Comparison of ENCODE assay signal across 25 cellular contexts in genomic region chr2:216863029-216863428, GRCh38. TPM values are rescaled to one million over a fixed set of nuclear protein-coding genes. Genes with fewer than 3 reads are reported as not detected.
DNase-seq lines count a peak whose midpoint lies in the region; ATAC-seq and TF ChIP-seq lines count a peak whose summit lies in the region.
"Had no signal": no experiment of that assay in that cellular context is flagged by ENCODE, and none has a peak within 500 bp of the region (broad histone marks: within the 10 kb centered on the region; RNA-seq: fewer than 3 reads in every experiment).

No MANE protein-coding gene starts in this region.

- H3K9me3 ChIP-seq in right cardiac atrium (ENCODE audit: control insufficient read depth, low read length) (no peaks in the 10 kb centered on the region), heart left ventricle (no peaks in the 10 kb centered on the region), hepatocyte (ENCODE audit: low read depth) (no peaks in the 10 kb centered on the region)
- H3K9me3 ChIP-seq: HAP-1, Peyer's patch, SJSA1 had no signal

- no peak overlapping the region for H3K4me2 ChIP-seq in hepatocyte
- H3K4me2 ChIP-seq: GM23338 had no signal

- WGBS in right cardiac atrium, result 65% methylated on average over 5 of the region's 5 CpGs
- 81 to 89% (median 85%) methylated on average over 5 of the region's 5 CpGs for WGBS in heart left ventricle, 4 donors
- 89% methylated on average over 4 of the region's 5 CpGs for WGBS in hepatocyte (ENCODE audit: low lambda C conversion rate, missing lambda C conversion rate)

- TF ChIP-seq POLR2A in heart left ventricle (IDR thresholded peaks at IDR 0.05), result no peak

- TF ChIP-seq CTCF in heart left ventricle (IDR thresholded peaks at IDR 0.05) (no peak), hepatocyte (IDR thresholded peaks at IDR 0.05; ENCODE audit: poor library complexity) (no peak)

- no peaks in the 10 kb centered on the region for H3K9me2 ChIP-seq in hepatocyte (replicated peaks; ENCODE audit: insufficient read depth)

- H3K79me2 ChIP-seq in hepatocyte, result no peaks in the 10 kb centered on the region

- intact Hi-C loops in right cardiac atrium (cut with DNase I) (no loop called here), heart left ventricle (cut with DNase I) (no loop called here)

- no peaks in the 10 kb centered on the region for H4K20me1 ChIP-seq in hepatocyte (ENCODE audit: insufficient read depth, poor library complexity, severe bottlenecking)

- ATAC-seq in right cardiac atrium (peak; percentile 28 to 39), heart left ventricle (no peak), HG03354 (IDR thresholded peaks at IDR 0.05; ENCODE audit: poor library complexity, severe bottlenecking, unreplicated experiment) (no peak), HG03460 (IDR thresholded peaks at IDR 0.05; ENCODE audit: unreplicated experiment) (no peak), GM21526 (IDR thresholded peaks at IDR 0.05; ENCODE audit: low FRiP score, unreplicated experiment) (no peak)
- ATAC-seq: CD8-positive, alpha-beta T cell; GM23338 had no signal

- H3K4me1 ChIP-seq in right cardiac atrium (ENCODE audit: control insufficient read depth, insufficient read depth, low read length) (no peaks in the 10 kb centered on the region), heart left ventricle (peaks cover 0 to 7% (median 0%) of the 10 kb centered on the region in 12 donors), hepatocyte (ENCODE audit: insufficient read depth) (peaks cover 21% of the 10 kb centered on the region)
- H3K4me1 ChIP-seq: HAP-1, Peyer's patch, SJSA1 had no signal

- H3K27ac ChIP-seq in right cardiac atrium (ENCODE audit: low read length) (no peak overlapping the region), heart left ventricle (no peak overlapping the region), hepatocyte (peak overlapping the region; percentile 69)
- H3K27ac ChIP-seq: Peyer's patch, SJSA1 had no signal

- H3K27me3 ChIP-seq in right cardiac atrium (ENCODE audit: control insufficient read depth, insufficient read depth) (no peaks in the 10 kb centered on the region), heart left ventricle (no peaks in the 10 kb centered on the region), hepatocyte (no peaks in the 10 kb centered on the region)
- H3K27me3 ChIP-seq: Peyer's patch, SJSA1 had no signal

- DNase-seq in NCI-H146 (lab: John Stamatoyannopoulos, UW), result peak; percentile 14
- DNase-seq in NCI-H146 treated with DMSO at 0.1 percent for 48 hours (lab: John Stamatoyannopoulos, UW; ENCODE audit: unreplicated experiment), result no peak
- DNase-seq in right cardiac atrium, result peak in 1 of 3 donors; percentile 66
- DNase-seq in heart left ventricle, result no peak
- no peak for DNase-seq in hepatocyte (ENCODE audit: low spot score)
- DNase-seq: 8988T; AML-193; C1 segment of cervical spinal cord; CD8-positive, alpha-beta T cell; DND-41; Kasumi-1; NCI-H1436 treated with DMSO at 0.1 percent for 48 hours; NCI-H2029 treated with DMSO at 0.1 percent for 48 hours; NCI-H2171; NCI-H524; NK-92 treated with Interleukin-12 subunit alpha and Interleukin-12 subunit beta, amount 100 ng/mL, for 24 hours; Peyer's patch had no signal

- H3K36me3 ChIP-seq in heart left ventricle (no peaks in the 10 kb centered on the region), hepatocyte (replicated peaks; ENCODE audit: insufficient read depth, low read depth) (no peaks in the 10 kb centered on the region)
- H3K36me3 ChIP-seq: HAP-1, Peyer's patch, SJSA1 had no signal

- H3K4me3 ChIP-seq in right cardiac atrium (ENCODE audit: low read length), result no peak overlapping the region
- H3K4me3 ChIP-seq in heart left ventricle, result no peak overlapping the region
- no peak overlapping the region for H3K4me3 ChIP-seq in hepatocyte
- H3K4me3 ChIP-seq: GM23338, HAP-1, Peyer's patch, SJSA1 had no signal

- H2AFZ ChIP-seq in hepatocyte, result no peak overlapping the region
- H2AFZ ChIP-seq: GM23338 had no signal

RNA-seq across cellular contexts. Expression of gene TNP1, which starts 3.2 kb away (rescaled TPM):
- not detected for total RNA-seq in right cardiac atrium
- not detected for polyA plus RNA-seq in right cardiac atrium
- not detected for total RNA-seq in heart left ventricle
- polyA plus RNA-seq in heart left ventricle, result not detected
- not detected in 2 replicates for total RNA-seq in hepatocyte
- polyA plus RNA-seq in hepatocyte, result not detected in 2 replicates
- total RNA-seq: CD8-positive, alpha-beta T cell; GM23338; MCF 10A; OCI-LY7; Peyer's patch; SJSA1 had no signal
- polyA plus RNA-seq: GM23338 had no signal

Comparison
In these comparisons a context has a peak if more than half of its experiments do, and no peak if none do; other contexts are left out.
1. ATAC-seq: peak in right cardiac atrium (2 of 2); none in heart left ventricle (0 of 4), HG03354 (single experiment), HG03460 (single experiment) and GM21526 (single experiment).